35 cellular contexts compared by ENCODE assay signal in genomic region chr10:113453351-113453750, GRCh38.
"Had no signal": no experiment of that assay in that cellular context is flagged by ENCODE, and none has a peak within 500 bp of the region (broad histone marks: within the 10 kb centered on the region; RNA-seq: fewer than 3 reads in every experiment).

No MANE protein-coding gene starts in this region.

- H3K4me2 ChIP-seq: KMS-11 had no signal

- H3K36me3 ChIP-seq: MG63 had no signal

- H3K9ac ChIP-seq: KMS-11 had no signal

- H3K27ac ChIP-seq: KMS-11 had no signal

- H3K4me3 ChIP-seq: MG63 had no signal

- DNase-seq: Karpas-422, Kasumi-1, KG1, MG63, MM.1S, MV-4-11, NCI-H1048, NCI-H1092, NCI-H1092 treated with DMSO at 0.1 percent for 48 hours, NCI-H1105, NCI-H1105 treated with DMSO at 0.1 percent for 48 hours, NCI-H1417, NCI-H1417 treated with DMSO at 0.1 percent for 48 hours, NCI-H1436, NCI-H1436 treated with DMSO at 0.1 percent for 48 hours, NCI-H146, NCI-H1694, NCI-H1694 treated with DMSO at 0.1 percent for 48 hours, NCI-H187, NCI-H187 treated with DMSO at 0.1 percent for 48 hours, NCI-H1930, NCI-H2029, NCI-H2029 treated with DMSO at 0.1 percent for 48 hours, NCI-H2081, NCI-H2081 treated with DMSO at 0.1 percent for 48 hours, NCI-H2107, NCI-H2171, NCI-H2171 treated with DMSO at 0.1 percent for 48 hours, NCI-H2227 treated with DMSO at 0.1 percent for 48 hours, NCI-H226, NCI-H345, NCI-H446, NCI-H446 treated with DMSO at 0.1 percent for 48 hours, NCI-H510A had no signal

- H3K9me3 ChIP-seq: MG63 had no signal
